In the genomic region with DNA sequence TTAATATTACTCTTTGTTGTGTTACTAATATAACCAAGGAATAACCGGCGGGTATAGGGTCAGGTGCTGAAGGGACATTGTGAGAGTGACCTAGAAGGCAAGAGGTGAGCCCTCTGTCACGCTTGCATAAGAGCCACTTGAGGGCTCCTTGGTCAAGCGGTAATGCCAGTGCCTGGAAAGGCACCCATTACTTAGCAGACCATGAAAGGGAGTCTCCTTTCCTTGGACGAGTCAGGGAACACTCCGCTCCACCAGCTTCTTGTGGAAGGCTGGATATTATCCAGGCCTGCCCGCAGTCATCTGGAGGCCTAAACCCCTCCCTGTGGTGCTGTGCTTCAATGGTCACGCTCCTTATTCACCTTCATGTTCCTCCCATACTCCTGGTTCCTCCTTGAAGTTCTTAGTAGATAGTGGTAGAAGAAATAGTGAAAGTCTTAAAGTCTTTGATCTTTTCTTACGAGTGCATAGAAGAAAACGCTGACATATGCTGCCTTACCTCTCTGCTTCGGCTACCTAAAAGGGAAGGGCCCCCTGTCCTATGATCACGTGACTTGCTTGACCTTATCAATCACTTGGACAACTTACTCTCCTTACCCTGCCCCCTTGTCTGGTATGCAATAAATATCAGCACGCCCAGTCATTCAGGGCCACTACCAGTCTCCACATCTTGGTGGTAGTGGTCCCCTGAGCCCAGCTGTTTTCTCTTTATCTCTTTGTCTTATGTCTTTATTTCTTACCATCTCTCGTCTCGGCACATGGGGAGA, we compare ENCODE assay signal across 1 cellular context.
TF ChIP-seq lines count a peak whose summit lies in the region.

No MANE protein-coding gene starts in this region.

TF ChIP-seq in GM12878, 131 proteins besides CTCF, POLR2A, EP300 and RAD21:
- TF ChIP-seq RAD51 (IDR thresholded peaks at IDR 0.05) = peak; percentile 84; the same call in 1 of the 2 replicates
